ENCODE assay signal across 20 cellular contexts in genomic region chr5:59684388-59685003, GRCh38.
DNase-seq lines count a peak whose midpoint lies in the region; ATAC-seq and TF ChIP-seq lines count a peak whose summit lies in the region.
"Had no signal": no experiment of that assay in that cellular context is flagged by ENCODE, and none has a peak within 500 bp of the region (broad histone marks: within the 10 kb centered on the region; RNA-seq: fewer than 3 reads in every experiment).

No MANE protein-coding gene starts in this region.

- H3K4me2 ChIP-seq in GM23338 (no peak overlapping the region), mesenchymal stem cell (ENCODE audit: low read length, poor library complexity, severe bottlenecking) (no peak overlapping the region)

- no peak for TF ChIP-seq CTCF in GM23338 (conservative IDR thresholded peaks at IDR 0.05; ENCODE audit: low read depth in 2 of 2)
- TF ChIP-seq CTCF in coronary artery (IDR thresholded peaks at IDR 0.05), result no peak

- ATAC-seq in GM18907 (IDR thresholded peaks at IDR 0.05; ENCODE audit: unreplicated experiment) (peak; percentile 92), GM23338 (no peak; the same call in 2 of the 3 replicates), GM19035 (IDR thresholded peaks at IDR 0.05; ENCODE audit: unreplicated experiment) (no peak), HG03439 (IDR thresholded peaks at IDR 0.05; ENCODE audit: unreplicated experiment) (no peak)
- ATAC-seq: body of pancreas, left cardiac atrium had no signal

- H3K4me3 ChIP-seq in GM23338 (no peak overlapping the region), mesenchymal stem cell (ENCODE audit: insufficient read depth in 1 of 2, low read depth in 1 of 2, low read length in 2 of 2) (no peak overlapping the region), coronary artery (no peak overlapping the region)
- H3K4me3 ChIP-seq: body of pancreas had no signal

- H3K9me2 ChIP-seq in GM23338 (ENCODE audit: insufficient read depth), result no peaks in the 10 kb centered on the region

- no peak overlapping the region for H2BK120ac ChIP-seq in mesenchymal stem cell (ENCODE audit: low read depth, low read length)

- no peaks in the 10 kb centered on the region for H3K36me3 Mint-ChIP-seq in GM23338 (ENCODE audit: low read depth)
- H3K36me3 Mint-ChIP-seq: activated naive CD4-positive, alpha-beta T cell treated with anti-CD3 and anti-CD28 coated beads, Interleukin-2, amount 10 ng/mL, durations not matched to agents 7 days and 5 days had no signal

- H4K20me1 ChIP-seq in GM23338 (replicated peaks; ENCODE audit: insufficient read depth), result no peaks in the 10 kb centered on the region

- H3K27ac ChIP-seq in GM23338 (ENCODE audit: low read depth), result no peak overlapping the region
- peak overlapping the region; percentile 7 for H3K27ac ChIP-seq in mesenchymal stem cell (ENCODE audit: low read length, poor library complexity, severe bottlenecking)
- no peak overlapping the region for H3K27ac ChIP-seq in coronary artery
- H3K27ac ChIP-seq: body of pancreas, RWPE1 had no signal

- no peaks in the 10 kb centered on the region for H3K79me2 ChIP-seq in GM23338 (replicated peaks; ENCODE audit: insufficient read depth)

- H3K9ac ChIP-seq in mesenchymal stem cell (ENCODE audit: low read length), result no peak overlapping the region

- no peaks in the 10 kb centered on the region for H3K79me1 ChIP-seq in mesenchymal stem cell (replicated peaks; ENCODE audit: low read length, poor library complexity, severe bottlenecking)

- H2AK5ac ChIP-seq in mesenchymal stem cell (ENCODE audit: low read length, severe bottlenecking), result peak overlapping the region; percentile 53

- no peaks in the 10 kb centered on the region for H3K9me3 Mint-ChIP-seq in GM23338
- H3K9me3 Mint-ChIP-seq: activated naive CD4-positive, alpha-beta T cell treated with anti-CD3 and anti-CD28 coated beads, Interleukin-2, amount 10 ng/mL, durations not matched to agents 7 days and 5 days; T-helper 1 cell treated with Interleukin-12 subunit alpha and Interleukin-12 subunit beta and Interleukin-4 antibody, amounts not matched to agents 30 μg/mL and 1 μg/mL, for 36 hours had no signal

- H3K36me3 ChIP-seq in GM23338 (ENCODE audit: insufficient read depth) (no peaks in the 10 kb centered on the region), mesenchymal stem cell (ENCODE audit: control insufficient read depth in 1 of 2, insufficient read depth in 2 of 2, low read depth in 1 of 2, low read length in 2 of 2) (no peaks in the 10 kb centered on the region)

- H3K14ac ChIP-seq in mesenchymal stem cell (ENCODE audit: low read length in 2 of 2), result peak overlapping the region in 1 of 2 experiments; percentile 65

- H4K8ac ChIP-seq in mesenchymal stem cell (ENCODE audit: low read length), result no peak overlapping the region

- H3F3A ChIP-seq in GM23338 (replicated peaks; ENCODE audit: low read depth), result no peaks in the 10 kb centered on the region

- H2BK15ac ChIP-seq in mesenchymal stem cell (ENCODE audit: low read depth, poor library complexity, severe bottlenecking), result no peak overlapping the region

- no peak overlapping the region for H3K27ac Mint-ChIP-seq in GM23338
- H3K27ac Mint-ChIP-seq: activated naive CD4-positive, alpha-beta T cell treated with anti-CD3 and anti-CD28 coated beads, Interleukin-2, amount 10 ng/mL, durations not matched to agents 7 days and 5 days; progenitor cell of endocrine pancreas; T-helper 1 cell treated with Interleukin-12 subunit alpha and Interleukin-12 subunit beta and Interleukin-4 antibody, amounts not matched to agents 30 μg/mL and 1 μg/mL, for 36 hours had no signal

- H3K4me1 ChIP-seq in GM23338 (ENCODE audit: insufficient read depth) (no peaks in the 10 kb centered on the region), mesenchymal stem cell (ENCODE audit: control insufficient read depth, insufficient read depth, low read depth, low read length) (peaks cover 3% of the 10 kb centered on the region)
- H3K4me1 ChIP-seq: body of pancreas had no signal

- no peak overlapping the region for H3K4me3 Mint-ChIP-seq in GM23338
- H3K4me3 Mint-ChIP-seq: activated naive CD4-positive, alpha-beta T cell treated with anti-CD3 and anti-CD28 coated beads, Interleukin-2, amount 10 ng/mL, durations not matched to agents 7 days and 5 days; T-helper 1 cell treated with Interleukin-12 subunit alpha and Interleukin-12 subunit beta and Interleukin-4 antibody, amounts not matched to agents 30 μg/mL and 1 μg/mL, for 36 hours had no signal

- no peak overlapping the region for H2BK5ac ChIP-seq in mesenchymal stem cell (ENCODE audit: low read depth, low read length, poor library complexity, severe bottlenecking)

- no peaks in the 10 kb centered on the region for H3K27me3 Mint-ChIP-seq in GM23338 (ENCODE audit: insufficient read depth, low read depth, poor library complexity)
- H3K27me3 Mint-ChIP-seq: activated naive CD4-positive, alpha-beta T cell treated with anti-CD3 and anti-CD28 coated beads, Interleukin-2, amount 10 ng/mL, durations not matched to agents 7 days and 5 days; progenitor cell of endocrine pancreas had no signal

- no peak overlapping the region for H3K18ac ChIP-seq in mesenchymal stem cell (ENCODE audit: low read depth in 1 of 2, low read length in 2 of 2)

- no peak overlapping the region for H3K4ac ChIP-seq in mesenchymal stem cell (ENCODE audit: low read depth in 1 of 2, low read length in 2 of 2)

- H3K27me3 ChIP-seq in GM23338 (ENCODE audit: insufficient read depth) (no peaks in the 10 kb centered on the region), mesenchymal stem cell (ENCODE audit: control insufficient read depth in 1 of 2, insufficient read depth in 1 of 2, low read length in 2 of 2) (no peaks in the 10 kb centered on the region)
- H3K27me3 ChIP-seq: body of pancreas had no signal

- no peak overlapping the region for H4K91ac ChIP-seq in mesenchymal stem cell (ENCODE audit: low read length)

- H3K4me1 Mint-ChIP-seq in GM23338, result peaks cover 2% of the 10 kb centered on the region; the same call in 2 of the 3 replicates
- H3K4me1 Mint-ChIP-seq: activated naive CD4-positive, alpha-beta T cell treated with anti-CD3 and anti-CD28 coated beads, Interleukin-2, amount 10 ng/mL, durations not matched to agents 7 days and 5 days had no signal

- H2AFZ ChIP-seq in GM23338, result no peak overlapping the region; the same call in 1 of the 2 replicates
- no peak overlapping the region for H2AFZ ChIP-seq in mesenchymal stem cell (ENCODE audit: low read depth, low read length)

- peak; percentile 29 for DNase-seq in GM23338 (ENCODE audit: low spot score)
- peak; percentile 52 to 70 for DNase-seq in NCI-H446 (lab: John Stamatoyannopoulos, UW)
- no peak for DNase-seq in mesenchymal stem cell
- DNase-seq in NK-92 treated with Interleukin-12 subunit alpha and Interleukin-12 subunit beta, amount 100 ng/mL, for 24 hours (lab: John Stamatoyannopoulos, UW), result no peak
- DNase-seq in coronary artery (ENCODE audit: low spot score), result no peak
- DNase-seq: activated CD4-positive, CD25-positive, alpha-beta regulatory T cell treated with anti-CD3 and anti-CD28 coated beads, Interleukin-2, amount 50 U/mL, for 72 hours; activated CD8-positive, alpha-beta memory T cell treated with anti-CD3 and anti-CD28 coated beads, Interleukin-2, amount 50 U/mL, for 48 hours; activated naive CD4-positive, alpha-beta T cell treated with anti-CD3 and anti-CD28 coated beads, Interleukin-2, amount 10 ng/mL, durations not matched to agents 7 days and 5 days; body of pancreas; DMS153; hippocampal formation; left cardiac atrium; NCI-H1930; NCI-H748 treated with DMSO at 0.1 percent for 48 hours had no signal

- H3K9me3 ChIP-seq in mesenchymal stem cell (ENCODE audit: control insufficient read depth, low read length), result no peaks in the 10 kb centered on the region
- H3K9me3 ChIP-seq: body of pancreas had no signal

- no peak overlapping the region for H3K23ac ChIP-seq in mesenchymal stem cell (ENCODE audit: low read length in 2 of 2)

- WGBS in mesenchymal stem cell, result 98% methylated on average over 2 of the region's 3 CpGs

- H2BK12ac ChIP-seq in mesenchymal stem cell (ENCODE audit: low read length in 2 of 2), result no peak overlapping the region

TF ChIP-seq in GM23338, 12 proteins besides CTCF, POLR2A, EP300 and RAD21:
- TF ChIP-seq EZH2phosphoT487 (IDR thresholded peaks at IDR 0.05; ENCODE audit: unreplicated experiment), result no peak
TF ChIP-seq in GM23338: peak in this region for 0.

Comparison
In these comparisons a context has a peak if more than half of its experiments do, and no peak if none do; other contexts are left out.
1. DNase-seq: peak in GM23338 (single experiment) and NCI-H446 (2 of 2); none in mesenchymal stem cell (single experiment), NK-92 treated with Interleukin-12 subunit alpha and Interleukin-12 subunit beta, amount 100 ng/mL, for 24 hours (single experiment) and coronary artery (single experiment).